8 cellular contexts compared by ENCODE assay signal in the genomic region with DNA sequence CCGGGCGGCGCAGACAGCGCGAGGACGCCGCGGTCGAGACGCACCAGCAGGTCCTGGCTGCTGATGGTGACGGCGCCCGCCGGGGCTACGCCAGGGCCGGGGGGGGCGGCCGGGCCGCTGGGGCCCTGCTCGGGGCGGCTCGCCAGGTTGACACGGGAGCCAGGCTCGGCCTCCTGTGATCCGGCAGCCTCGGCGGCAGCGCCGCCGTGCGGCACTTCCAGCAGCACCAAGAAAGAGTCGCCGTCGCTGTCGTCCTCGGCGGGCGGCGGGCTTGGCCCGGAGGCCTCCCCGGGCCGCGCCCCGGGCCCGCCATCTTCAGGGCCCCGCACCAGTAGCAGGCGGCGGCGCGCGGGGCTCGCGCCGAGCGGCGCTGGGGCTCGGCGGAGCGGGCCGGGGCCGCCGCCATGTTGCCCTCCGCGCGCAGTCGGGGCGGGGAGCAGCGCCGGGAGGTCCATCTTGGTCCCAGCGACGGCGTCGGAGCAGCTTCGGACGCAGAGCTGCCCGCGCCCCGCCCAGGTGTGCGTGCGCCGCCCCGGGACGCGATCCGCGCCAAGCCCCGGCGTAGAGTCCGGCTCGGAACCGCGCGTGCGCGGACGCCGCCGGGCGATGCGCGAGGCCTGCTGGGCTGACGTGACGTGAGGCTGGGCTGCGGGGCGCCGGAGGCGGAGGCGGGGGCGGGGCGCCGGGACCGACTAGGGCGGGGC. TPM values are rescaled to one million over a fixed set of nuclear protein-coding genes. Genes with fewer than 3 reads are reported as not detected.
DNase-seq lines count a peak whose midpoint lies in the region; TF ChIP-seq lines count a peak whose summit lies in the region.

A gene with protein sequence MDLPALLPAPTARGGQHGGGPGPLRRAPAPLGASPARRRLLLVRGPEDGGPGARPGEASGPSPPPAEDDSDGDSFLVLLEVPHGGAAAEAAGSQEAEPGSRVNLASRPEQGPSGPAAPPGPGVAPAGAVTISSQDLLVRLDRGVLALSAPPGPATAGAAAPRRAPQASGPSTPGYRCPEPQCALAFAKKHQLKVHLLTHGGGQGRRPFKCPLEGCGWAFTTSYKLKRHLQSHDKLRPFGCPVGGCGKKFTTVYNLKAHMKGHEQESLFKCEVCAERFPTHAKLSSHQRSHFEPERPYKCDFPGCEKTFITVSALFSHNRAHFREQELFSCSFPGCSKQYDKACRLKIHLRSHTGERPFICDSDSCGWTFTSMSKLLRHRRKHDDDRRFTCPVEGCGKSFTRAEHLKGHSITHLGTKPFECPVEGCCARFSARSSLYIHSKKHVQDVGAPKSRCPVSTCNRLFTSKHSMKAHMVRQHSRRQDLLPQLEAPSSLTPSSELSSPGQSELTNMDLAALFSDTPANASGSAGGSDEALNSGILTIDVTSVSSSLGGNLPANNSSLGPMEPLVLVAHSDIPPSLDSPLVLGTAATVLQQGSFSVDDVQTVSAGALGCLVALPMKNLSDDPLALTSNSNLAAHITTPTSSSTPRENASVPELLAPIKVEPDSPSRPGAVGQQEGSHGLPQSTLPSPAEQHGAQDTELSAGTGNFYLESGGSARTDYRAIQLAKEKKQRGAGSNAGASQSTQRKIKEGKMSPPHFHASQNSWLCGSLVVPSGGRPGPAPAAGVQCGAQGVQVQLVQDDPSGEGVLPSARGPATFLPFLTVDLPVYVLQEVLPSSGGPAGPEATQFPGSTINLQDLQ (minus strand): TSS at position 481 of the 704 bp plus-strand sequence. CDS start 26 bp downstream, at position 455.

- H3K9me3 ChIP-seq in MM.1S (replicated peaks; ENCODE audit: insufficient read depth, low read length) (no peaks in the 10 kb centered on the region), SJCRH30 (replicated peaks) (no peaks in the 10 kb centered on the region), neuron (ENCODE audit: low read length) (no peaks in the 10 kb centered on the region)

- H3K4me3 ChIP-seq in MM.1S (ENCODE audit: low read length) (peak within 1 kb of the TSS; percentile 80), SJCRH30 (peak within 1 kb of the TSS; percentile 79), foreskin fibroblast (ENCODE audit: low read depth in 1 of 2, low read length in 2 of 2) (peak within 1 kb of the TSS; percentile 78 to 97), neuron (ENCODE audit: low read length) (peak within 1 kb of the TSS; percentile 74)

- H3K9ac ChIP-seq in MM.1S (ENCODE audit: low read length), result peak within 1 kb of the TSS; percentile 59

- DNase-seq in GM03348 (ENCODE audit: low spot score), result peak; percentile 100
- DNase-seq in HCEC 1CT, result peak; percentile 93
- DNase-seq in MM.1S, result peak; percentile 97
- DNase-seq in SJCRH30, result peak; percentile 88 to 92
- DNase-seq in activated gamma-delta T cell treated with anti-CD3 and anti-CD28 coated beads, Interleukin-2, amount 50 U/mL, for 16 hours (ENCODE audit: low read depth), result peak; percentile 90
- peak; percentile 96 to 99 for DNase-seq in foreskin fibroblast
- peak; percentile 86 for DNase-seq in stromal cell of bone marrow (ENCODE audit: low read depth)

- 0 out of 2 replicates have a peak, but pooled peaks cover 5% of the 10 kb centered on the region for H4K20me1 ChIP-seq in MM.1S (ENCODE audit: insufficient read depth, low read length)

- peak; percentile 30 for TF ChIP-seq CTCF in MM.1S (IDR thresholded peaks at IDR 0.05; ENCODE audit: low read length)
- TF ChIP-seq CTCF in foreskin fibroblast (IDR thresholded peaks at IDR 0.05; ENCODE audit: low read depth, low read length), result peak; percentile 27

- peak within 1 kb of the TSS; percentile 99 for H3K4me2 ChIP-seq in MM.1S (ENCODE audit: low read depth, low read length)

- peaks cover 6% of the 10 kb centered on the region; the same call in 1 of the 2 replicates for H3K36me3 ChIP-seq in MM.1S (replicated peaks; ENCODE audit: insufficient read depth, low read length)
- peaks cover 9% of the 10 kb centered on the region for H3K36me3 ChIP-seq in SJCRH30
- H3K36me3 ChIP-seq in neuron (ENCODE audit: insufficient read depth, low read length), result peaks cover 21% of the 10 kb centered on the region

- H3K27me3 ChIP-seq in MM.1S (replicated peaks; ENCODE audit: insufficient read depth, low read length) (no peaks in the 10 kb centered on the region), SJCRH30 (no peaks in the 10 kb centered on the region), neuron (ENCODE audit: insufficient read depth, low read length) (peaks cover 10% of the 10 kb centered on the region)

- H3K79me2 ChIP-seq in MM.1S (ENCODE audit: low read length), result peaks cover 45% of the 10 kb centered on the region

- H3K4me1 ChIP-seq in MM.1S (ENCODE audit: low read length) (peaks cover 18% of the 10 kb centered on the region), SJCRH30 (peaks cover 20% of the 10 kb centered on the region), neuron (ENCODE audit: insufficient read depth, low read length) (peaks cover 39% of the 10 kb centered on the region)

- H3K27ac ChIP-seq in MM.1S (ENCODE audit: low read length) (peak within 1 kb of the TSS; percentile 34; the same call in 1 of the 2 replicates), SJCRH30 (no peak within 1 kb of the TSS)

- H3K9me2 ChIP-seq in MM.1S (replicated peaks; ENCODE audit: insufficient read depth, low read length), result no peaks in the 10 kb centered on the region

- H2AFZ ChIP-seq in MM.1S (ENCODE audit: low read length) (peak within 1 kb of the TSS; percentile 100), neuron (ENCODE audit: low read depth, low read length) (no peak within 1 kb of the TSS)

- H3F3A ChIP-seq in MM.1S (ENCODE audit: insufficient read depth, low read length), result peaks cover 4% of the 10 kb centered on the region; the same call in 1 of the 2 replicates

RNA-seq across cellular contexts. Expression of the gene that starts here (rescaled TPM):
- 15.9 and 17.2 TPM in 2 replicates for total RNA-seq in SJCRH30 (2014; rRNA removed; shearing (Covaris generic))
